2 cellular contexts compared by ENCODE assay signal in the genomic region with DNA sequence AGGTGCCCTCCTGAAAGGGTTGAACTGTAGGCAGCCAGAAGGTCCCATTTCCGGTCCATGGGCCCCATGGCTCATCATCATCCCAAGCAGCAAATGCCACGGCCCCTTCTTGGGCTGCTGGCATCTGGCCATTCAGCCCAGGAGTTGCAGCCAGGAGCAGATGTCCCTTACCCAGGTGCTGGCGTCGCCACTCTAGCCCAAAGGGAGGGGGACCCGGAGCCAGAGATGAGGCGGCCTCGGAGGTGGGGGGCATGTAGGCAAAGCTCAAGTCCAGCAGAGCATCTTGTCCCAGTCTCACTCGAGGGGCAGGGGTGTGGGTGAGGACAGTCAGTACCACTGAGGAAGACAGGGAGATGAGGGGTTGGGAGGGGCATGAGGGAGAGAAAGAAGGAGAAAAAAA.
A peak's percentile ranks its signal among the peaks of the same experiment; 100 is the strongest.
TF ChIP-seq lines count a peak whose summit lies in the region.

No MANE protein-coding gene starts in this region.

TF ChIP-seq in GM23338, 12 proteins besides CTCF, POLR2A, EP300 and RAD21:
- TF ChIP-seq, protein P1, sequence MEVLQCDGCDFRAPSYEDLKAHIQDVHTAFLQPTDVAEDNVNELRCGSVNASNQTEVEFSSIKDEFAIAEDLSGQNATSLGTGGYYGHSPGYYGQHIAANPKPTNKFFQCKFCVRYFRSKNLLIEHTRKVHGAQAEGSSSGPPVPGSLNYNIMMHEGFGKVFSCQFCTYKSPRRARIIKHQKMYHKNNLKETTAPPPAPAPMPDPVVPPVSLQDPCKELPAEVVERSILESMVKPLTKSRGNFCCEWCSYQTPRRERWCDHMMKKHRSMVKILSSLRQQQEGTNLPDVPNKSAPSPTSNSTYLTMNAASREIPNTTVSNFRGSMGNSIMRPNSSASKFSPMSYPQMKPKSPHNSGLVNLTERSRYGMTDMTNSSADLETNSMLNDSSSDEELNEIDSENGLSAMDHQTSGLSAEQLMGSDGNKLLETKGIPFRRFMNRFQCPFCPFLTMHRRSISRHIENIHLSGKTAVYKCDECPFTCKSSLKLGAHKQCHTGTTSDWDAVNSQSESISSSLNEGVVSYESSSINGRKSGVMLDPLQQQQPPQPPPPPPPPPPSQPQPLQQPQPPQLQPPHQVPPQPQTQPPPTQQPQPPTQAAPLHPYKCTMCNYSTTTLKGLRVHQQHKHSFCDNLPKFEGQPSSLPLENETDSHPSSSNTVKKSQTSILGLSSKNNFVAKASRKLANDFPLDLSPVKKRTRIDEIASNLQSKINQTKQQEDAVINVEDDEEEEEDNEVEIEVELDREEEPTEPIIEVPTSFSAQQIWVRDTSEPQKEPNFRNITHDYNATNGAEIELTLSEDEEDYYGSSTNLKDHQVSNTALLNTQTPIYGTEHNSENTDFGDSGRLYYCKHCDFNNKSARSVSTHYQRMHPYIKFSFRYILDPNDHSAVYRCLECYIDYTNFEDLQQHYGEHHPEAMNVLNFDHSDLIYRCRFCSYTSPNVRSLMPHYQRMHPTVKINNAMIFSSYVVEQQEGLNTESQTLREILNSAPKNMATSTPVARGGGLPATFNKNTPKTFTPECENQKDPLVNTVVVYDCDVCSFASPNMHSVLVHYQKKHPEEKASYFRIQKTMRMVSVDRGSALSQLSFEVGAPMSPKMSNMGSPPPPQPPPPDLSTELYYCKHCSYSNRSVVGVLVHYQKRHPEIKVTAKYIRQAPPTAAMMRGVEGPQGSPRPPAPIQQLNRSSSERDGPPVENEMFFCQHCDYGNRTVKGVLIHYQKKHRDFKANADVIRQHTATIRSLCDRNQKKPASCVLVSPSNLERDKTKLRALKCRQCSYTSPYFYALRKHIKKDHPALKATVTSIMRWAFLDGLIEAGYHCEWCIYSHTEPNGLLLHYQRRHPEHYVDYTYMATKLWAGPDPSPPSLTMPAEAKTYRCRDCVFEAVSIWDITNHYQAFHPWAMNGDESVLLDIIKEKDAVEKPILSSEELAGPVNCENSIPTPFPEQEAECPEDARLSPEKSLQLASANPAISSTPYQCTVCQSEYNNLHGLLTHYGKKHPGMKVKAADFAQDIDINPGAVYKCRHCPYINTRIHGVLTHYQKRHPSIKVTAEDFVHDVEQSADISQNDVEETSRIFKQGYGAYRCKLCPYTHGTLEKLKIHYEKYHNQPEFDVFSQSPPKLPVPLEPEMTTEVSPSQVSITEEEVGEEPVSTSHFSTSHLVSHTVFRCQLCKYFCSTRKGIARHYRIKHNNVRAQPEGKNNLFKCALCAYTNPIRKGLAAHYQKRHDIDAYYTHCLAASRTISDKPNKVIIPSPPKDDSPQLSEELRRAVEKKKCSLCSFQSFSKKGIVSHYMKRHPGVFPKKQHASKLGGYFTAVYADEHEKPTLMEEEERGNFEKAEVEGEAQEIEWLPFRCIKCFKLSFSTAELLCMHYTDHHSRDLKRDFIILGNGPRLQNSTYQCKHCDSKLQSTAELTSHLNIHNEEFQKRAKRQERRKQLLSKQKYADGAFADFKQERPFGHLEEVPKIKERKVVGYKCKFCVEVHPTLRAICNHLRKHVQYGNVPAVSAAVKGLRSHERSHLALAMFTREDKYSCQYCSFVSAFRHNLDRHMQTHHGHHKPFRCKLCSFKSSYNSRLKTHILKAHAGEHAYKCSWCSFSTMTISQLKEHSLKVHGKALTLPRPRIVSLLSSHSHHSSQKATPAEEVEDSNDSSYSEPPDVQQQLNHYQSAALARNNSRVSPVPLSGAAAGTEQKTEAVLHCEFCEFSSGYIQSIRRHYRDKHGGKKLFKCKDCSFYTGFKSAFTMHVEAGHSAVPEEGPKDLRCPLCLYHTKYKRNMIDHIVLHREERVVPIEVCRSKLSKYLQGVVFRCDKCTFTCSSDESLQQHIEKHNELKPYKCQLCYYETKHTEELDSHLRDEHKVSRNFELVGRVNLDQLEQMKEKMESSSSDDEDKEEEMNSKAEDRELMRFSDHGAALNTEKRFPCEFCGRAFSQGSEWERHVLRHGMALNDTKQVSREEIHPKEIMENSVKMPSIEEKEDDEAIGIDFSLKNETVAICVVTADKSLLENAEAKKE (CRISPR knock-in tag; IDR thresholded peaks at IDR 0.05), result no peak
- TF ChIP-seq EZH2phosphoT487 (IDR thresholded peaks at IDR 0.05; ENCODE audit: unreplicated experiment) (no peak), NANOG (IDR thresholded peaks at IDR 0.05; ENCODE audit: borderline replicate concordance) (no peak), POLR2AphosphoS5 (IDR thresholded peaks at IDR 0.05; ENCODE audit: low read depth) (0 out of 2 replicates have a peak, but pooled peaks have one; percentile 22)
- TF ChIP-seq, protein P2, sequence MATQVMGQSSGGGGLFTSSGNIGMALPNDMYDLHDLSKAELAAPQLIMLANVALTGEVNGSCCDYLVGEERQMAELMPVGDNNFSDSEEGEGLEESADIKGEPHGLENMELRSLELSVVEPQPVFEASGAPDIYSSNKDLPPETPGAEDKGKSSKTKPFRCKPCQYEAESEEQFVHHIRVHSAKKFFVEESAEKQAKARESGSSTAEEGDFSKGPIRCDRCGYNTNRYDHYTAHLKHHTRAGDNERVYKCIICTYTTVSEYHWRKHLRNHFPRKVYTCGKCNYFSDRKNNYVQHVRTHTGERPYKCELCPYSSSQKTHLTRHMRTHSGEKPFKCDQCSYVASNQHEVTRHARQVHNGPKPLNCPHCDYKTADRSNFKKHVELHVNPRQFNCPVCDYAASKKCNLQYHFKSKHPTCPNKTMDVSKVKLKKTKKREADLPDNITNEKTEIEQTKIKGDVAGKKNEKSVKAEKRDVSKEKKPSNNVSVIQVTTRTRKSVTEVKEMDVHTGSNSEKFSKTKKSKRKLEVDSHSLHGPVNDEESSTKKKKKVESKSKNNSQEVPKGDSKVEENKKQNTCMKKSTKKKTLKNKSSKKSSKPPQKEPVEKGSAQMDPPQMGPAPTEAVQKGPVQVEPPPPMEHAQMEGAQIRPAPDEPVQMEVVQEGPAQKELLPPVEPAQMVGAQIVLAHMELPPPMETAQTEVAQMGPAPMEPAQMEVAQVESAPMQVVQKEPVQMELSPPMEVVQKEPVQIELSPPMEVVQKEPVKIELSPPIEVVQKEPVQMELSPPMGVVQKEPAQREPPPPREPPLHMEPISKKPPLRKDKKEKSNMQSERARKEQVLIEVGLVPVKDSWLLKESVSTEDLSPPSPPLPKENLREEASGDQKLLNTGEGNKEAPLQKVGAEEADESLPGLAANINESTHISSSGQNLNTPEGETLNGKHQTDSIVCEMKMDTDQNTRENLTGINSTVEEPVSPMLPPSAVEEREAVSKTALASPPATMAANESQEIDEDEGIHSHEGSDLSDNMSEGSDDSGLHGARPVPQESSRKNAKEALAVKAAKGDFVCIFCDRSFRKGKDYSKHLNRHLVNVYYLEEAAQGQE (IDR thresholded peaks at IDR 0.05; ENCODE audit: unreplicated experiment), result no peak
TF ChIP-seq in GM23338: peak in this region for 1.

TF ChIP-seq in GM12878, 131 proteins besides CTCF, POLR2A, EP300 and RAD21:
- TF ChIP-seq BMI1 (IDR thresholded peaks at IDR 0.05; ENCODE audit: borderline replicate concordance) (no peak), MEF2B (IDR thresholded peaks at IDR 0.05; ENCODE audit: partially characterized antibody, poor library complexity, severe bottlenecking) (no peak), JUND (IDR thresholded peaks at IDR 0.05; ENCODE audit: low read depth, low read length) (no peak), BHLHE40 (IDR thresholded peaks at IDR 0.05; ENCODE audit: borderline replicate concordance in 1 of 2, low read depth in 2 of 2, low read length in 1 of 2) (no peak), NRF1 (conservative IDR thresholded peaks at IDR 0.05; ENCODE audit: low read depth, low read length) (no peak), MXI1 (IDR thresholded peaks at IDR 0.05; ENCODE audit: low read depth, low read length) (no peak), PML (IDR thresholded peaks at IDR 0.05; ENCODE audit: low read length) (no peak), MYC (IDR thresholded peaks at IDR 0.05; ENCODE audit: insufficient read depth, insufficient read length, insufficient replicate concordance, low read length, severe bottlenecking) (no peak), WRNIP1 (IDR thresholded peaks at IDR 0.05; ENCODE audit: borderline replicate concordance, low read depth, low read length) (no peak), SREBF1 (IDR thresholded peaks at IDR 0.05; ENCODE audit: low read length) (no peak), MYB (IDR thresholded peaks at IDR 0.05; ENCODE audit: borderline replicate concordance, low read depth, low read length) (no peak), TCF12 (IDR thresholded peaks at IDR 0.05; ENCODE audit: low read depth, low read length) (no peak)
- TF ChIP-seq, protein P3, sequence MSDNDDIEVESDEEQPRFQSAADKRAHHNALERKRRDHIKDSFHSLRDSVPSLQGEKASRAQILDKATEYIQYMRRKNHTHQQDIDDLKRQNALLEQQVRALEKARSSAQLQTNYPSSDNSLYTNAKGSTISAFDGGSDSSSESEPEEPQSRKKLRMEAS (IDR thresholded peaks at IDR 0.05; ENCODE audit: low read depth, low read length), result no peak
- TF ChIP-seq, protein P4, sequence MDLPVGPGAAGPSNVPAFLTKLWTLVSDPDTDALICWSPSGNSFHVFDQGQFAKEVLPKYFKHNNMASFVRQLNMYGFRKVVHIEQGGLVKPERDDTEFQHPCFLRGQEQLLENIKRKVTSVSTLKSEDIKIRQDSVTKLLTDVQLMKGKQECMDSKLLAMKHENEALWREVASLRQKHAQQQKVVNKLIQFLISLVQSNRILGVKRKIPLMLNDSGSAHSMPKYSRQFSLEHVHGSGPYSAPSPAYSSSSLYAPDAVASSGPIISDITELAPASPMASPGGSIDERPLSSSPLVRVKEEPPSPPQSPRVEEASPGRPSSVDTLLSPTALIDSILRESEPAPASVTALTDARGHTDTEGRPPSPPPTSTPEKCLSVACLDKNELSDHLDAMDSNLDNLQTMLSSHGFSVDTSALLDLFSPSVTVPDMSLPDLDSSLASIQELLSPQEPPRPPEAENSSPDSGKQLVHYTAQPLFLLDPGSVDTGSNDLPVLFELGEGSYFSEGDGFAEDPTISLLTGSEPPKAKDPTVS (IDR thresholded peaks at IDR 0.05; ENCODE audit: low read depth, low read length), result no peak
- TF ChIP-seq, protein P5, sequence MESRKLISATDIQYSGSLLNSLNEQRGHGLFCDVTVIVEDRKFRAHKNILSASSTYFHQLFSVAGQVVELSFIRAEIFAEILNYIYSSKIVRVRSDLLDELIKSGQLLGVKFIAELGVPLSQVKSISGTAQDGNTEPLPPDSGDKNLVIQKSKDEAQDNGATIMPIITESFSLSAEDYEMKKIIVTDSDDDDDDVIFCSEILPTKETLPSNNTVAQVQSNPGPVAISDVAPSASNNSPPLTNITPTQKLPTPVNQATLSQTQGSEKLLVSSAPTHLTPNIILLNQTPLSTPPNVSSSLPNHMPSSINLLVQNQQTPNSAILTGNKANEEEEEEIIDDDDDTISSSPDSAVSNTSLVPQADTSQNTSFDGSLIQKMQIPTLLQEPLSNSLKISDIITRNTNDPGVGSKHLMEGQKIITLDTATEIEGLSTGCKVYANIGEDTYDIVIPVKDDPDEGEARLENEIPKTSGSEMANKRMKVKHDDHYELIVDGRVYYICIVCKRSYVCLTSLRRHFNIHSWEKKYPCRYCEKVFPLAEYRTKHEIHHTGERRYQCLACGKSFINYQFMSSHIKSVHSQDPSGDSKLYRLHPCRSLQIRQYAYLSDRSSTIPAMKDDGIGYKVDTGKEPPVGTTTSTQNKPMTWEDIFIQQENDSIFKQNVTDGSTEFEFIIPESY (IDR thresholded peaks at IDR 0.05), result no peak
